Comparison of ENCODE assay signal across 14 cellular contexts in genomic region chr5:94080390-94080789, GRCh38.
DNase-seq lines count a peak whose midpoint lies in the region; ATAC-seq and TF ChIP-seq lines count a peak whose summit lies in the region.
"Had no signal": no experiment of that assay in that cellular context is flagged by ENCODE, and none has a peak within 500 bp of the region (broad histone marks: within the 10 kb centered on the region; RNA-seq: fewer than 3 reads in every experiment).

No MANE protein-coding gene starts in this region.

- no peak overlapping the region for H2BK15ac ChIP-seq in IMR-90 (ENCODE audit: low read depth, low read length)

- WGBS in IMR-90 (ENCODE audit: extremely low coverage in 2 of 2, insufficient read length in 1 of 2), 2 experiments: no CpG with 5 or more reads among the region's 3 CpGs

- no peak overlapping the region for H3K27ac ChIP-seq in IMR-90 (ENCODE audit: insufficient read depth, low read length)
- H3K27ac ChIP-seq: 22Rv1, A549, C4-2B, GM23248 had no signal

- H3K23ac ChIP-seq in IMR-90 (ENCODE audit: low read depth, low read length): no peak overlapping the region

- H3K4me3 ChIP-seq in IMR-90 (ENCODE audit: insufficient read depth, low read depth, low read length): no peak overlapping the region
- H3K4me3 ChIP-seq: A549, GM23248, HAP-1 had no signal

- no peak overlapping the region for H3K4ac ChIP-seq in IMR-90 (ENCODE audit: low read depth, low read length)

- CTCF ChIA-PET in IMR-90 (lab: Yijun Ruan, JAX): no interaction called here

- no peak overlapping the region for H3K18ac ChIP-seq in IMR-90 (ENCODE audit: low read depth, low read length)

- no peak overlapping the region for H2AK9ac ChIP-seq in IMR-90 (replicated peaks; ENCODE audit: low read depth, low read length, poor library complexity)

- no peaks in the 10 kb centered on the region; the same call in 1 of the 2 replicates for H3K9me1 ChIP-seq in IMR-90 (ENCODE audit: insufficient read depth, low read length)

- no peak for ATAC-seq in IMR-90 (ENCODE audit: low read depth)
- ATAC-seq: A549 had no signal

- H3K36me3 ChIP-seq in IMR-90 (ENCODE audit: control insufficient read depth, insufficient read depth, low read length): no peaks in the 10 kb centered on the region
- H3K36me3 ChIP-seq: HAP-1 had no signal

- no TSS peak for BruUV-seq in IMR-90 (replicated peaks; lab: Mats Ljungman, UMichigan)

- H4K91ac ChIP-seq in IMR-90 (ENCODE audit: insufficient read depth, low read depth, low read length): no peak overlapping the region

- H2AK5ac ChIP-seq in IMR-90 (ENCODE audit: low read depth, low read length): no peak overlapping the region

- no peaks in the 10 kb centered on the region for H3K27me3 ChIP-seq in IMR-90 (ENCODE audit: control insufficient read depth, insufficient read depth, low read length)

- POLR2A ChIA-PET in IMR-90 (lab: Charles Lee; ENCODE audit: unreplicated experiment): no interaction called here

- no peak for TF ChIP-seq CTCF in IMR-90 (conservative IDR thresholded peaks at IDR 0.05; ENCODE audit: low read depth, low read length)

- peak; percentile 33 for DNase-seq in DMS 273 (lab: John Stamatoyannopoulos, UW; ENCODE audit: unreplicated experiment)
- DNase-seq in DMS 273 treated with DMSO at 0.1 percent for 48 hours (lab: John Stamatoyannopoulos, UW): no peak
- peak; percentile 0 to 39 for DNase-seq in NCI-H524 (lab: John Stamatoyannopoulos, UW)
- DNase-seq in NCI-H524 treated with DMSO at 0.1 percent for 48 hours (lab: John Stamatoyannopoulos, UW): no peak
- no peak for DNase-seq in IMR-90
- DNase-seq in stimulated activated CD8-positive, alpha-beta memory T cell treated with anti-CD3 and anti-CD28 coated beads, Interleukin-4, amount 100 ng/mL, for 48 hours: no peak
- no peak for DNase-seq in NCI-H1417 treated with DMSO at 0.1 percent for 48 hours (lab: John Stamatoyannopoulos, UW)
- DNase-seq: Caco-2; CD4-positive, alpha-beta T cell; GM23248 had no signal

- H3K79me1 ChIP-seq in IMR-90 (ENCODE audit: low read depth in 1 of 2, low read length in 2 of 2): peaks cover 10 to 13% of the 10 kb centered on the region in 2 experiments; a peak in 3 of 4 replicates

- H2BK120ac ChIP-seq in IMR-90 (ENCODE audit: low read depth, low read length): no peak overlapping the region

- no peaks in the 10 kb centered on the region for H4K20me1 ChIP-seq in IMR-90 (ENCODE audit: insufficient read depth, low read length)

- no peak overlapping the region for H2BK5ac ChIP-seq in IMR-90 (ENCODE audit: low read depth, low read length, poor library complexity, severe bottlenecking)

- no peak overlapping the region for H2AFZ ChIP-seq in IMR-90 (replicated peaks; ENCODE audit: low read length, poor library complexity)
- H2AFZ ChIP-seq: GM23248 had no signal

- H3K4me2 ChIP-seq in IMR-90 (ENCODE audit: low read depth, low read length): no peak overlapping the region
- H3K4me2 ChIP-seq: A549 had no signal

- intact Hi-C loops in IMR-90 (cut with micrococcal nuclease): no loop called here

- H4K8ac ChIP-seq in IMR-90 (ENCODE audit: low read depth in 2 of 2, low read length in 2 of 2): no peak overlapping the region

- in situ Hi-C loops in IMR-90 (cut with MboI; ENCODE audit: low sequenced_read_pairs): no loop called here

- dilution Hi-C loops in IMR-90 (cut with HindIII; ENCODE audit: low sequenced_read_pairs, unreplicated experiment): no loop called here

- TF ChIP-seq POLR2A in IMR-90 (IDR thresholded peaks at IDR 0.05; ENCODE audit: low read depth, low read length): no peak

- no peak overlapping the region for H3K9ac ChIP-seq in IMR-90 (ENCODE audit: low read depth, low read length)
- H3K9ac ChIP-seq: GM23248 had no signal

- peaks cover 2% of the 10 kb centered on the region; the same call in 1 of the 2 replicates for H3K4me1 ChIP-seq in IMR-90 (ENCODE audit: control insufficient read depth, insufficient read depth, low read length)
- H3K4me1 ChIP-seq: A549, Caco-2, HAP-1 had no signal

- H3K9me3 ChIP-seq in IMR-90 (ENCODE audit: control insufficient read depth, insufficient read depth, low read length): no peaks in the 10 kb centered on the region
- H3K9me3 ChIP-seq: A549, Caco-2, HAP-1 had no signal

- no peak overlapping the region for H3K56ac ChIP-seq in IMR-90 (ENCODE audit: extremely low read depth, insufficient read depth, low read length)

- no peak overlapping the region for H4K5ac ChIP-seq in IMR-90 (ENCODE audit: low read depth, low read length)

- H3K14ac ChIP-seq in IMR-90 (replicated peaks; ENCODE audit: low read depth, low read length): 0 out of 2 replicates have a peak overlapping the region, but pooled peaks have one; percentile 6

- TF ChIP-seq RAD21 in IMR-90 (IDR thresholded peaks at IDR 0.05; ENCODE audit: low read length): no peak

- H2BK20ac ChIP-seq in IMR-90 (ENCODE audit: low read depth, low read length): no peak overlapping the region

TF ChIP-seq in IMR-90, 13 proteins besides CTCF, POLR2A, EP300 and RAD21:
- no peak for TF ChIP-seq SMC3 (IDR thresholded peaks at IDR 0.05; ENCODE audit: low read depth, low read length)
- TF ChIP-seq RCOR1 (IDR thresholded peaks at IDR 0.05; ENCODE audit: insufficient replicate concordance, low read length): no peak
- no peak for TF ChIP-seq MAFK (IDR thresholded peaks at IDR 0.05; ENCODE audit: low read depth, low read length)
- no peak for TF ChIP-seq NFE2L2 (IDR thresholded peaks at IDR 0.05; ENCODE audit: low read depth, low read length)
- TF ChIP-seq CHD1 (IDR thresholded peaks at IDR 0.05; ENCODE audit: low read depth, low read length): no peak
- TF ChIP-seq MXI1 (IDR thresholded peaks at IDR 0.05; ENCODE audit: borderline replicate concordance, low read depth, low read length): no peak
- no peak for TF ChIP-seq ELK1 (IDR thresholded peaks at IDR 0.05; ENCODE audit: borderline replicate concordance, low read depth, low read length)
- no peak for TF ChIP-seq BHLHE40 (IDR thresholded peaks at IDR 0.05; ENCODE audit: low read depth, low read length)
- no peak for TF ChIP-seq USF2 (IDR thresholded peaks at IDR 0.05; ENCODE audit: low read depth, low read length)
- TF ChIP-seq CEBPB (IDR thresholded peaks at IDR 0.05; ENCODE audit: low read depth, low read length): no peak
- no peak for TF ChIP-seq FOS (IDR thresholded peaks at IDR 0.05; ENCODE audit: low read depth, low read length)
- TF ChIP-seq MAZ (IDR thresholded peaks at IDR 0.05; ENCODE audit: borderline replicate concordance, low read depth, low read length): no peak
- TF ChIP-seq RFX5 (IDR thresholded peaks at IDR 0.05; ENCODE audit: low read depth, low read length): no peak

Comparison
In these comparisons a context has a peak if more than half of its experiments do, and no peak if none do; other contexts are left out.
1. DNase-seq: peak in DMS 273 (single experiment) and NCI-H524 (2 of 2); none in DMS 273 treated with DMSO at 0.1 percent for 48 hours (single experiment), NCI-H524 treated with DMSO at 0.1 percent for 48 hours (single experiment), IMR-90 (single experiment), stimulated activated CD8-positive, alpha-beta memory T cell treated with anti-CD3 and anti-CD28 coated beads, Interleukin-4, amount 100 ng/mL, for 48 hours (single experiment) and NCI-H1417 treated with DMSO at 0.1 percent for 48 hours (single experiment).